ENCODE assay signal across 21 cellular contexts in genomic region chr9:28121353-28121752, GRCh38.
"Had no signal": no experiment of that assay in that cellular context is flagged by ENCODE, and none has a peak within 500 bp of the region (broad histone marks: within the 10 kb centered on the region; RNA-seq: fewer than 3 reads in every experiment).

No MANE protein-coding gene starts in this region.

- H3K36me3 ChIP-seq: brain microvascular endothelial cell, spleen, upper lobe of right lung had no signal

- H3K4me1 ChIP-seq: spleen, testis, upper lobe of right lung had no signal

- H3K27me3 ChIP-seq: brain microvascular endothelial cell, spleen, testis, upper lobe of right lung had no signal

- H3K4me3 ChIP-seq: spleen, testis, upper lobe of right lung had no signal

- DNase-seq: activated CD4-positive, alpha-beta T cell treated with anti-CD3 and anti-CD28 coated beads, Interleukin-2, amount 10 ng/mL, durations not matched to agents 24 days and 14 days; activated CD8-positive, alpha-beta memory T cell treated with anti-CD3 and anti-CD28 coated beads, Interleukin-2, amount 50 U/mL, for 4 hours; activated naive CD4-positive, alpha-beta T cell treated with anti-CD3 and anti-CD28 coated beads, Interleukin-2, amount 10 ng/mL, durations not matched to agents 7 days and 5 days; activated T-cell treated with anti-CD3 and anti-CD28 coated beads, Interleukin-2, amount 50 U/mL, for 4 hours; aorta; brain microvascular endothelial cell; central memory CD4-positive, alpha-beta T cell; endodermal cell; erythroblast; hypothalamus; nephron progenitor cell; retina; spleen; stimulated activated CD4-positive, alpha-beta T cell treated with anti-CD3 and anti-CD28 coated beads, Interleukin-4, amount 100 ng/mL, for 4 hours; testis; upper lobe of right lung had no signal

- H3K9me3 ChIP-seq: spleen, testis, upper lobe of right lung had no signal

- FAIRE-seq: colon, frontal cortex, keratinocyte had no signal

- ATAC-seq: activated T-cell treated with anti-CD3 and anti-CD28 coated beads, Interleukin-2, amount 50 U/mL, for 4 hours; left lobe of liver; stimulated activated memory B cell treated with anti-CD40 and anti-IgM and Interleukin-4, amounts not matched to agents 10 μg/mL and 1 μg/mL and 100 μg/mL, for 72 hours; upper lobe of right lung had no signal

- H3K27ac ChIP-seq: brain microvascular endothelial cell, spleen, testis, upper lobe of right lung had no signal
